In genomic region chr6:45903959-45904358, GRCh38 we compare ENCODE assay signal across 35 cellular contexts.
DNase-seq lines count a peak whose midpoint lies in the region; ATAC-seq, FAIRE-seq and TF ChIP-seq lines count a peak whose summit lies in the region.
"Had no signal": no experiment of that assay in that cellular context is flagged by ENCODE, and none has a peak within 500 bp of the region (broad histone marks: within the 10 kb centered on the region; RNA-seq: fewer than 3 reads in every experiment).

No MANE protein-coding gene starts in this region.

- H3K27ac ChIP-seq in HEK293 (ENCODE audit: extremely low read depth, low read depth, low read length), result no peak overlapping the region
- no peak overlapping the region for H3K27ac ChIP-seq in K562 (ENCODE audit: extremely low read depth, low read depth, low read length)
- H3K27ac ChIP-seq in esophagus muscularis mucosa (replicated peaks in 1 of 4), result no peak overlapping the region
- H3K27ac ChIP-seq in mesendoderm (ENCODE audit: low read depth, low read length), result no peak overlapping the region
- H3K27ac ChIP-seq in substantia nigra (ENCODE audit: low read depth, low read length, poor library complexity, severe bottlenecking), result no peak overlapping the region
- H3K27ac ChIP-seq: 22Rv1; A549; BLaER1; BLaER1 treated with 17β-estradiol and CSF1 and Interleukin-3, amounts not matched to agents 10 nM and 100 nM; C4-2B had no signal

- H3K4ac ChIP-seq in mesendoderm (ENCODE audit: low read depth, low read length), result no peak overlapping the region

- peak overlapping the region; percentile 65 for H4K8ac ChIP-seq in mesendoderm (ENCODE audit: low read depth, low read length)

- in situ Hi-C loops in K562 (cut with MboI), result no loop called here

- H3K9me3 ChIP-seq in HEK293 (ENCODE audit: control insufficient read depth, insufficient read depth, low read depth, low read length) (no peaks in the 10 kb centered on the region), K562 (replicated peaks; ENCODE audit: control insufficient read depth, insufficient read depth, low read depth, low read length) (no peaks in the 10 kb centered on the region), esophagus muscularis mucosa (no peaks in the 10 kb centered on the region)
- H3K9me3 ChIP-seq: A549, BE2C, BLaER1, Caco-2 had no signal

- TF ChIP-seq CTCF in HEK293 (tag by site-specific recombination; IDR thresholded peaks at IDR 0.05) (no peak), K562 (IDR thresholded peaks at IDR 0.05 in 2 of 3, conservative IDR thresholded peaks at IDR 0.05 in 1 of 3; ENCODE audit: insufficient read depth in 2 of 3, low read depth in 1 of 3, low read length in 3 of 3) (no peak), esophagus muscularis mucosa (IDR thresholded peaks at IDR 0.05) (no peak)

- H2BK120ac ChIP-seq in mesendoderm (ENCODE audit: low read depth, low read length), result no peak overlapping the region

- intact Hi-C loops in K562 (cut with micrococcal nuclease), result no loop called here
- intact Hi-C loops in esophagus muscularis mucosa (cut with DNase I), result no loop called here

- H3K9me1 ChIP-seq in K562 (ENCODE audit: control insufficient read depth, insufficient read depth, low read length), result no peaks in the 10 kb centered on the region

- DNase-seq in K562 (ENCODE audit: extremely low read depth in 1 of 4, low spot score in 3 of 4) (no peak), esophagus muscularis mucosa (ENCODE audit: extremely low spot score) (peak; percentile 21), mesendoderm (no peak), substantia nigra (lab: John Stamatoyannopoulos, UW) (no peak), foreskin melanocyte (no peak), DMS 273 (lab: John Stamatoyannopoulos, UW; ENCODE audit: unreplicated experiment) (no peak)
- DNase-seq in stimulated activated naive CD4-positive, alpha-beta T cell treated with Interleukin-2 at 50 U/mL for 16 hours (lab: John Stamatoyannopoulos, UW), result no peak
- DNase-seq: 8988T; ACHN; AML-193; BE2C; C1 segment of cervical spinal cord; Caco-2; Calu3; CD4-positive, alpha-beta memory T cell; CD4-positive, alpha-beta T cell; CD4-positive, CD25-positive, alpha-beta regulatory T cell; CD8-positive, alpha-beta memory T cell; CD8-positive, alpha-beta T cell; COR-L47; DMS 273 treated with DMSO at 0.1 percent for 48 hours; DMS153; DMS53; DMS79; DMS79 treated with DMSO at 0.1 percent for 48 hours; DND-41; EL had no signal

- H4K5ac ChIP-seq in mesendoderm (ENCODE audit: low read length), result no peak overlapping the region

- no peak overlapping the region for H2AFZ ChIP-seq in K562 (ENCODE audit: low read depth, low read length)

- FAIRE-seq in K562 (lab: Jason Lieb, UNC), result no peak
- FAIRE-seq: A204.1, A549, D721Med had no signal

- H2AK5ac ChIP-seq in mesendoderm (ENCODE audit: low read length), result no peak overlapping the region

- no peaks in the 10 kb centered on the region for H3K79me2 ChIP-seq in K562 (ENCODE audit: control insufficient read depth, insufficient read depth, low read length)
- H3K79me2 ChIP-seq in mesendoderm (ENCODE audit: control insufficient read depth, insufficient read depth, low read length), result no peaks in the 10 kb centered on the region

- 0% methylated on average over 1 of the region's 1 CpG for WGBS in K562 (ENCODE audit: insufficient coverage, low coverage, missing lambda C conversion rate)
- 88% methylated on average over 1 of the region's 1 CpG for WGBS in esophagus muscularis mucosa
- no CpG with 5 or more reads among the region's 1 CpG for WGBS in mesendoderm (ENCODE audit: extremely low coverage, insufficient coverage, low lambda C conversion rate)

- POLR2A ChIA-PET in HEK293 (lab: Yijun Ruan, JAX) (no interaction called here), K562 (lab: Yijun Ruan, JAX) (interaction anchor here (0.5 to 1.0 kb wide), 2 partner anchors 11 to 1239 kb away, joined by 3 read pairs; no protein-coding TSS in a partner anchor)

- H3K23ac ChIP-seq in mesendoderm (ENCODE audit: low read length), result no peak overlapping the region

- no peak overlapping the region for H3K56ac ChIP-seq in mesendoderm (ENCODE audit: low read length)

- H3K9ac ChIP-seq in K562 (ENCODE audit: insufficient read depth in 1 of 2, low read depth in 2 of 2, low read length in 2 of 2), result no peak overlapping the region
- H3K9ac ChIP-seq in mesendoderm (ENCODE audit: low read length), result no peak overlapping the region
- H3K9ac ChIP-seq: BLaER1; BLaER1 treated with 17β-estradiol and CSF1 and Interleukin-3, amounts not matched to agents 10 nM and 100 nM had no signal

- no peak overlapping the region for H3K4me2 ChIP-seq in K562 (ENCODE audit: insufficient read depth, low read length)
- H3K4me2 ChIP-seq in mesendoderm (ENCODE audit: low read length), result no peak overlapping the region
- H3K4me2 ChIP-seq: A549; BLaER1; BLaER1 treated with 17β-estradiol and CSF1 and Interleukin-3, amounts not matched to agents 10 nM and 100 nM had no signal

- H3K4me3 ChIP-seq in HEK293 (ENCODE audit: low read depth, low read length) (no peak overlapping the region), K562 (no peak overlapping the region), esophagus muscularis mucosa (no peak overlapping the region), mesendoderm (ENCODE audit: low read length) (no peak overlapping the region)
- H3K4me3 ChIP-seq: A549; BLaER1; BLaER1 treated with 17β-estradiol and CSF1 and Interleukin-3, amounts not matched to agents 10 nM and 100 nM had no signal

- H3K36me3 ChIP-seq in HEK293 (ENCODE audit: control insufficient read depth in 2 of 2, insufficient read depth in 1 of 2, low read length in 2 of 2), result no peaks in the 10 kb centered on the region
- no peaks in the 10 kb centered on the region for H3K36me3 ChIP-seq in K562 (ENCODE audit: control insufficient read depth, insufficient read depth, low read length)
- peaks cover 0 to 46% (median 0%) of the 10 kb centered on the region in 4 donors for H3K36me3 ChIP-seq in esophagus muscularis mucosa
- no peaks in the 10 kb centered on the region for H3K36me3 ChIP-seq in mesendoderm (ENCODE audit: control insufficient read depth, insufficient read depth, low read length)
- H3K36me3 ChIP-seq: BE2C; BLaER1; BLaER1 treated with 17β-estradiol and CSF1 and Interleukin-3, amounts not matched to agents 10 nM and 100 nM had no signal

- H3K79me1 ChIP-seq in mesendoderm (ENCODE audit: low read length), result no peaks in the 10 kb centered on the region

- no peaks in the 10 kb centered on the region for H4K20me1 ChIP-seq in K562 (replicated peaks; ENCODE audit: control insufficient read depth, insufficient read depth, low read length)
- H4K20me1 ChIP-seq: BLaER1; BLaER1 treated with 17β-estradiol and CSF1 and Interleukin-3, amounts not matched to agents 10 nM and 100 nM had no signal

- ATAC-seq in K562, result no peak
- ATAC-seq: A549; CD8-positive, alpha-beta T cell had no signal

- TF ChIP-seq EP300 in K562 (IDR thresholded peaks at IDR 0.05; ENCODE audit: low read length), result no peak
- TF ChIP-seq EP300 in esophagus muscularis mucosa (IDR thresholded peaks at IDR 0.05), result no peak

- H2BK15ac ChIP-seq in mesendoderm (replicated peaks; ENCODE audit: low read depth), result no peak overlapping the region

- no peak for TF ChIP-seq RAD21 in K562 (CRISPR knock-in tag; conservative IDR thresholded peaks at IDR 0.05 in 1 of 2, IDR thresholded peaks at IDR 0.05 in 1 of 2)

- no peak for TF ChIP-seq POLR2A in K562 (conservative IDR thresholded peaks at IDR 0.05)
- TF ChIP-seq POLR2A in esophagus muscularis mucosa (IDR thresholded peaks at IDR 0.05; ENCODE audit: low read depth), result no peak

- H3K18ac ChIP-seq in mesendoderm (ENCODE audit: low read length), result no peak overlapping the region

- no peaks in the 10 kb centered on the region for H3K4me1 ChIP-seq in HEK293 (ENCODE audit: control insufficient read depth, insufficient read depth, low read length)
- no peaks in the 10 kb centered on the region for H3K4me1 ChIP-seq in K562 (replicated peaks in 1 of 2; ENCODE audit: control insufficient read depth in 2 of 2, insufficient read depth in 2 of 2, low read length in 2 of 2)
- H3K4me1 ChIP-seq in esophagus muscularis mucosa, result peaks cover 0 to 13% (median 3%) of the 10 kb centered on the region in 4 donors
- peaks cover 9% of the 10 kb centered on the region for H3K4me1 ChIP-seq in mesendoderm (ENCODE audit: control insufficient read depth, low read depth, low read length)
- H3K4me1 ChIP-seq: A549, BE2C, BLaER1, Caco-2 had no signal

- H2BK5ac ChIP-seq in mesendoderm (ENCODE audit: low read length), result no peak overlapping the region

- peaks cover 4 to 12% of the 10 kb centered on the region in 2 experiments; a peak in 2 of 5 replicates for H3K27me3 ChIP-seq in K562 (ENCODE audit: control insufficient read depth in 2 of 2, insufficient read depth in 2 of 2, low read length in 2 of 2)
- no peaks in the 10 kb centered on the region for H3K27me3 ChIP-seq in esophagus muscularis mucosa
- H3K27me3 ChIP-seq in mesendoderm (ENCODE audit: insufficient read depth, low read length, poor library complexity), result no peaks in the 10 kb centered on the region
- H3K27me3 ChIP-seq: BE2C; BLaER1; BLaER1 treated with 17β-estradiol and CSF1 and Interleukin-3, amounts not matched to agents 10 nM and 100 nM had no signal

- CTCF ChIA-PET in HEK293 (lab: Yijun Ruan, JAX) (interaction anchor here (1.0 to 3.4 kb wide), 2 partner anchors 19 to 27 kb away, joined by 3 to 11 read pairs; no protein-coding TSS in a partner anchor), K562 (lab: Yijun Ruan, JAX; ENCODE audit: low intra/inter-chr PET ratio) (no interaction called here)

- no TSS peak for BruUV-seq in K562 (replicated peaks; lab: Mats Ljungman, UMichigan)
